In genomic region chrX:133868250-133868649, GRCh38 we compare ENCODE assay signal across 30 cellular contexts.
"Had no signal": no experiment of that assay in that cellular context is flagged by ENCODE, and none has a peak within 500 bp of the region (broad histone marks: within the 10 kb centered on the region; RNA-seq: fewer than 3 reads in every experiment).

No MANE protein-coding gene starts in this region.

- DNase-seq: Kasumi-1, MG63, MV-4-11, NCI-H1048, NCI-H1092, NCI-H1092 treated with DMSO at 0.1 percent for 48 hours, NCI-H1105, NCI-H1105 treated with DMSO at 0.1 percent for 48 hours, NCI-H1417, NCI-H1417 treated with DMSO at 0.1 percent for 48 hours, NCI-H1436, NCI-H1436 treated with DMSO at 0.1 percent for 48 hours, NCI-H146, NCI-H1694, NCI-H1694 treated with DMSO at 0.1 percent for 48 hours, NCI-H187, NCI-H187 treated with DMSO at 0.1 percent for 48 hours, NCI-H1930, NCI-H2029, NCI-H2029 treated with DMSO at 0.1 percent for 48 hours, NCI-H2081, NCI-H2081 treated with DMSO at 0.1 percent for 48 hours, NCI-H2107, NCI-H2227 treated with DMSO at 0.1 percent for 48 hours, NCI-H226, NCI-H345, NCI-H446, NCI-H446 treated with DMSO at 0.1 percent for 48 hours, NCI-H510A, NCI-H510A treated with DMSO at 0.1 percent for 48 hours had no signal

- H3K36me3 ChIP-seq: MG63 had no signal

- H3K27me3 ChIP-seq: MG63 had no signal

- H3K9me3 ChIP-seq: MG63 had no signal

- H3K4me3 ChIP-seq: MG63 had no signal
